Comparison of ENCODE assay signal across 1 cellular context in the genomic region with DNA sequence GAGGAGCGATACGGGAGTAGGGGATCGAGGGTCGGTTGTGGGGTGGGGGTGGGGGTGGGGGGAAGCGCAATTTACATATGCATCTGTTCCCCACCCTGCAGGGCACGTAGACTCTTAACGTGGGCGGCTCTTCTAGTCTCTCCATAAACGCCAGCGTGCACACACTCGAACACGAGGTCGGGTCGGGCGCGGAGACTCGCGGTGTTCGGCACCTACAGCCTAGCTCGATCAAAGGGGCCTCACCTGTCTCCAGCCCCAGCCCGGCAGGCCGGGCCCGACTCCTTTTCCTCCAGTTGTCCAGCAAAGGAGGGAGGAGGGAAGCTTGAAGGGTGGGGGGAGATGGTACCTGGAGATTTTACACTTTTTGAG.
A peak's percentile ranks its signal among the peaks of the same experiment; 100 is the strongest.
TF ChIP-seq lines count a peak whose summit lies in the region.

No MANE protein-coding gene starts in this region.

TF ChIP-seq in GM12878, 131 proteins besides CTCF, POLR2A, EP300 and RAD21 (continued from another document):
- TF ChIP-seq, protein P1, sequence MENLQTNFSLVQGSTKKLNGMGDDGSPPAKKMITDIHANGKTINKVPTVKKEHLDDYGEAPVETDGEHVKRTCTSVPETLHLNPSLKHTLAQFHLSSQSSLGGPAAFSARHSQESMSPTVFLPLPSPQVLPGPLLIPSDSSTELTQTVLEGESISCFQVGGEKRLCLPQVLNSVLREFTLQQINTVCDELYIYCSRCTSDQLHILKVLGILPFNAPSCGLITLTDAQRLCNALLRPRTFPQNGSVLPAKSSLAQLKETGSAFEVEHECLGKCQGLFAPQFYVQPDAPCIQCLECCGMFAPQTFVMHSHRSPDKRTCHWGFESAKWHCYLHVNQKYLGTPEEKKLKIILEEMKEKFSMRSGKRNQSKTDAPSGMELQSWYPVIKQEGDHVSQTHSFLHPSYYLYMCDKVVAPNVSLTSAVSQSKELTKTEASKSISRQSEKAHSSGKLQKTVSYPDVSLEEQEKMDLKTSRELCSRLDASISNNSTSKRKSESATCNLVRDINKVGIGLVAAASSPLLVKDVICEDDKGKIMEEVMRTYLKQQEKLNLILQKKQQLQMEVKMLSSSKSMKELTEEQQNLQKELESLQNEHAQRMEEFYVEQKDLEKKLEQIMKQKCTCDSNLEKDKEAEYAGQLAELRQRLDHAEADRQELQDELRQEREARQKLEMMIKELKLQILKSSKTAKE (IDR thresholded peaks at IDR 0.05; ENCODE audit: low read depth, poor library complexity, severe bottlenecking): no peak
- TF ChIP-seq, protein P2, sequence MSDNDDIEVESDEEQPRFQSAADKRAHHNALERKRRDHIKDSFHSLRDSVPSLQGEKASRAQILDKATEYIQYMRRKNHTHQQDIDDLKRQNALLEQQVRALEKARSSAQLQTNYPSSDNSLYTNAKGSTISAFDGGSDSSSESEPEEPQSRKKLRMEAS (IDR thresholded peaks at IDR 0.05; ENCODE audit: low read depth, low read length): peak; percentile 44; the same call in 1 of the 2 replicates
- TF ChIP-seq POU2F2 (IDR thresholded peaks at IDR 0.05; ENCODE audit: borderline replicate concordance, low read depth, low read length) (peak; percentile 73), SIX5 (IDR thresholded peaks at IDR 0.05; ENCODE audit: low read depth, low read length, severe bottlenecking) (no peak), DPF2 (IDR thresholded peaks at IDR 0.05) (no peak), RAD51 (IDR thresholded peaks at IDR 0.05) (no peak), PML (IDR thresholded peaks at IDR 0.05; ENCODE audit: low read length) (no peak), CREB1 (IDR thresholded peaks at IDR 0.05; ENCODE audit: low read depth) (no peak), MYC (IDR thresholded peaks at IDR 0.05; ENCODE audit: insufficient read depth, insufficient read length, insufficient replicate concordance, low read length, severe bottlenecking) (no peak), ASH2L (IDR thresholded peaks at IDR 0.05; ENCODE audit: borderline replicate concordance, low read depth) (peak; percentile 32; the same call in 1 of the 2 replicates), CBX5 (IDR thresholded peaks at IDR 0.05; ENCODE audit: low read depth) (0 out of 2 replicates have a peak, but pooled peaks have one; percentile 1), TCF3 (IDR thresholded peaks at IDR 0.05; ENCODE audit: borderline replicate concordance, insufficient read depth, low read depth, low read length) (no peak)
- TF ChIP-seq, protein P3, sequence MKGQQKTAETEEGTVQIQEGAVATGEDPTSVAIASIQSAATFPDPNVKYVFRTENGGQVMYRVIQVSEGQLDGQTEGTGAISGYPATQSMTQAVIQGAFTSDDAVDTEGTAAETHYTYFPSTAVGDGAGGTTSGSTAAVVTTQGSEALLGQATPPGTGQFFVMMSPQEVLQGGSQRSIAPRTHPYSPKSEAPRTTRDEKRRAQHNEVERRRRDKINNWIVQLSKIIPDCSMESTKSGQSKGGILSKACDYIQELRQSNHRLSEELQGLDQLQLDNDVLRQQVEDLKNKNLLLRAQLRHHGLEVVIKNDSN (IDR thresholded peaks at IDR 0.05; ENCODE audit: borderline replicate concordance, extremely low read length, insufficient read depth, low read depth, low read length): no peak
